Comparison of ENCODE assay signal across 19 cellular contexts in genomic region chr5:89703799-89704198, GRCh38.
DNase-seq lines count a peak whose midpoint lies in the region; ATAC-seq and TF ChIP-seq lines count a peak whose summit lies in the region.
"Had no signal": no experiment of that assay in that cellular context is flagged by ENCODE, and none has a peak within 500 bp of the region (broad histone marks: within the 10 kb centered on the region; RNA-seq: fewer than 3 reads in every experiment).

No MANE protein-coding gene starts in this region.

- no peak overlapping the region for H3K4me3 ChIP-seq in Caco-2 (ENCODE audit: low read depth, low read length)
- H3K4me3 ChIP-seq in Karpas-422 (ENCODE audit: low read length), result no peak overlapping the region
- H3K4me3 ChIP-seq: skin epidermis had no signal

- no peaks in the 10 kb centered on the region for H3K9me2 ChIP-seq in Karpas-422 (replicated peaks; ENCODE audit: insufficient read depth, low read length)

- no peaks in the 10 kb centered on the region for H3K36me3 ChIP-seq in Caco-2 (ENCODE audit: control insufficient read depth, insufficient read depth, low read length)
- no peaks in the 10 kb centered on the region for H3K36me3 ChIP-seq in Karpas-422 (ENCODE audit: insufficient read depth, low read length)

- H3K9me3 Mint-ChIP-seq in Caco-2 (ENCODE audit: unreplicated experiment) (no peaks in the 10 kb centered on the region), neural crest cell (peaks cover 3% of the 10 kb centered on the region)
- H3K9me3 Mint-ChIP-seq: activated CD4-positive, alpha-beta T cell treated with anti-CD3 and anti-CD28 coated beads, Interleukin-2, amount 10 ng/mL, durations not matched to agents 7 days and 5 days; activated naive CD8-positive, alpha-beta T cell treated with anti-CD3 and anti-CD28 coated beads for 36 hours; nephron; stimulated activated naive CD8-positive, alpha-beta T cell treated with anti-CD3 and anti-CD28 coated beads, Interleukin-15, Interleukin-2, amounts not matched to agents 100 ng/mL and 50 ng/mL, for 24 hours had no signal

- no TSS peak for BruUV-seq in Caco-2 (replicated peaks; lab: Mats Ljungman, UMichigan)

- CTCF ChIA-PET in Caco-2 (lab: Charles Lee), result no interaction called here

- DNase-seq in Caco-2 (peak; percentile 39 to 41), NCI-H226 (peak; percentile 23), foreskin melanocyte (peak; percentile 67), neural crest cell (ENCODE audit: low read depth, low spot score) (no peak), Karpas-422 (no peak), midbrain (lab: John Stamatoyannopoulos, UW) (no peak)
- DNase-seq in activated CD8-positive, alpha-beta memory T cell treated with anti-CD3 and anti-CD28 coated beads, Interleukin-2, amount 50 U/mL, for 4 hours, result no peak
- DNase-seq: activated CD4-positive, alpha-beta T cell treated with anti-CD3 and anti-CD28 coated beads, Interleukin-2, amount 10 ng/mL, durations not matched to agents 7 days and 5 days; activated naive CD8-positive, alpha-beta T cell treated with anti-CD3 and anti-CD28 coated beads for 36 hours; activated T-cell treated with anti-CD3 and anti-CD28 coated beads, Interleukin-2, amount 50 U/mL, for 1 hour; glutamatergic neuron; MM.1S; NCI-H2107; T1000 had no signal

- intact Hi-C loops in Caco-2 (cut with micrococcal nuclease; ENCODE audit: unreplicated experiment), result loop anchor here (5.0 kb wide), 1 partner anchor 354 kb away; no protein-coding TSS in a partner anchor

- POLR2A ChIA-PET in Caco-2 (lab: Charles Lee), result no interaction called here

- no peak overlapping the region for H3K9ac ChIP-seq in Karpas-422 (ENCODE audit: low read length)

- H3K4me1 Mint-ChIP-seq in Caco-2 (ENCODE audit: low read depth, unreplicated experiment) (peaks cover 8% of the 10 kb centered on the region), neural crest cell (peaks cover 27% of the 10 kb centered on the region)
- H3K4me1 Mint-ChIP-seq: activated CD4-positive, alpha-beta T cell treated with anti-CD3 and anti-CD28 coated beads, Interleukin-2, amount 10 ng/mL, durations not matched to agents 7 days and 5 days; activated naive CD8-positive, alpha-beta T cell treated with anti-CD3 and anti-CD28 coated beads for 36 hours had no signal

- ATAC-seq in HG03571 (IDR thresholded peaks at IDR 0.05; ENCODE audit: unreplicated experiment), result no peak
- ATAC-seq: Right ventricle myocardium inferior had no signal

- H3K36me3 Mint-ChIP-seq in Caco-2 (ENCODE audit: insufficient read depth, unreplicated experiment) (no peaks in the 10 kb centered on the region), neural crest cell (ENCODE audit: low read depth) (peaks cover 2% of the 10 kb centered on the region)
- H3K36me3 Mint-ChIP-seq: activated naive CD8-positive, alpha-beta T cell treated with anti-CD3 and anti-CD28 coated beads for 36 hours had no signal

- H3K9me3 ChIP-seq in Caco-2, result no peaks in the 10 kb centered on the region
- no peaks in the 10 kb centered on the region for H3K9me3 ChIP-seq in Karpas-422 (ENCODE audit: low read length)

- H2AFZ ChIP-seq in Karpas-422 (ENCODE audit: low read length), result no peak overlapping the region

- H3K27me3 Mint-ChIP-seq in Caco-2 (ENCODE audit: insufficient read depth, unreplicated experiment) (peaks cover under 1% of the 10 kb centered on the region), neural crest cell (ENCODE audit: low read depth) (no peaks in the 10 kb centered on the region)
- H3K27me3 Mint-ChIP-seq: activated CD4-positive, alpha-beta T cell treated with anti-CD3 and anti-CD28 coated beads, Interleukin-2, amount 10 ng/mL, durations not matched to agents 7 days and 5 days; activated naive CD8-positive, alpha-beta T cell treated with anti-CD3 and anti-CD28 coated beads for 36 hours; stimulated activated naive CD8-positive, alpha-beta T cell treated with anti-CD3 and anti-CD28 coated beads, Interleukin-15, Interleukin-2, amounts not matched to agents 100 ng/mL and 50 ng/mL, for 24 hours had no signal

- H4K20me1 ChIP-seq in Karpas-422 (ENCODE audit: insufficient read depth, low read depth, low read length), result no peaks in the 10 kb centered on the region

- H3K4me2 ChIP-seq in Karpas-422 (ENCODE audit: low read depth, low read length, poor library complexity, severe bottlenecking), result no peak overlapping the region

- H3K27me3 ChIP-seq in Caco-2 (replicated peaks; ENCODE audit: control insufficient read depth, insufficient read depth, low read length) (no peaks in the 10 kb centered on the region), Karpas-422 (ENCODE audit: low read length) (0 out of 2 replicates have a peak, but pooled peaks cover 2% of the 10 kb centered on the region)

- no peak overlapping the region for H3K27ac ChIP-seq in Karpas-422 (ENCODE audit: low read length)
- H3K27ac ChIP-seq: skin epidermis had no signal

- no peaks in the 10 kb centered on the region for H3K79me2 ChIP-seq in Karpas-422 (ENCODE audit: low read length)

- H3K27ac Mint-ChIP-seq in Caco-2 (ENCODE audit: unreplicated experiment) (no peak overlapping the region), neural crest cell (ENCODE audit: unreplicated experiment) (peak overlapping the region; percentile 69)
- H3K27ac Mint-ChIP-seq: activated CD4-positive, alpha-beta T cell treated with anti-CD3 and anti-CD28 coated beads, Interleukin-2, amount 10 ng/mL, durations not matched to agents 7 days and 5 days; activated naive CD8-positive, alpha-beta T cell treated with anti-CD3 and anti-CD28 coated beads for 36 hours; stimulated activated naive CD8-positive, alpha-beta T cell treated with anti-CD3 and anti-CD28 coated beads, Interleukin-15, Interleukin-2, amounts not matched to agents 100 ng/mL and 50 ng/mL, for 24 hours had no signal

- TF ChIP-seq CTCF in Caco-2 (IDR thresholded peaks at IDR 0.05; ENCODE audit: insufficient read depth in 1 of 2, low read depth in 1 of 2, low read length in 1 of 2, severe bottlenecking in 1 of 2, unreplicated experiment in 1 of 2), result no peak
- TF ChIP-seq CTCF in neural crest cell (conservative IDR thresholded peaks at IDR 0.05), result no peak

- H3K4me3 Mint-ChIP-seq in Caco-2 (ENCODE audit: unreplicated experiment) (no peak overlapping the region), neural crest cell (no peak overlapping the region)
- H3K4me3 Mint-ChIP-seq: activated CD4-positive, alpha-beta T cell treated with anti-CD3 and anti-CD28 coated beads, Interleukin-2, amount 10 ng/mL, durations not matched to agents 7 days and 5 days; activated naive CD8-positive, alpha-beta T cell treated with anti-CD3 and anti-CD28 coated beads for 36 hours; nephron; stimulated activated naive CD8-positive, alpha-beta T cell treated with anti-CD3 and anti-CD28 coated beads, Interleukin-15, Interleukin-2, amounts not matched to agents 100 ng/mL and 50 ng/mL, for 24 hours had no signal

- H3K4me1 ChIP-seq in Caco-2, result peaks cover 10% of the 10 kb centered on the region
- no peaks in the 10 kb centered on the region for H3K4me1 ChIP-seq in Karpas-422 (ENCODE audit: low read length)

Comparison
In these comparisons a context has a peak if more than half of its experiments do, and no peak if none do; other contexts are left out.
1. DNase-seq: peak in Caco-2 (2 of 2), NCI-H226 (single experiment) and foreskin melanocyte (single experiment); none in neural crest cell (single experiment), activated CD8-positive, alpha-beta memory T cell treated with anti-CD3 and anti-CD28 coated beads, Interleukin-2, amount 50 U/mL, for 4 hours (single experiment), Karpas-422 (single experiment) and midbrain (single experiment).